ENCODE assay signal across 8 cellular contexts in genomic region chr19:42217522-42218442, GRCh38. TPM values are rescaled to one million over a fixed set of nuclear protein-coding genes. Genes with fewer than 3 reads are reported as not detected.
A peak's percentile ranks its signal among the peaks of the same experiment; 100 is the strongest.
DNase-seq lines count a peak whose midpoint lies in the region; ATAC-seq lines count a peak whose summit lies in the region.

Gene DEDD2, minus strand, starts transcription at chr19:42217677. Its CDS starts 670 bp downstream, at chr19:42217007.

- peaks cover 11% of the 10 kb centered on the region for H3K4me1 ChIP-seq in NT2/D1 (ENCODE audit: insufficient read depth, insufficient read length)
- H3K4me1 ChIP-seq in endocrine pancreas (ENCODE audit: control insufficient read depth, insufficient read depth, low read length), result no peaks in the 10 kb centered on the region

- H3K36me3 Mint-ChIP-seq in activated CD8-positive, alpha-beta memory T cell treated with anti-CD3 and anti-CD28 coated beads, Interleukin-2, amount 10 ng/mL, durations not matched to agents 7 days and 5 days, result peaks cover 30% of the 10 kb centered on the region

- no peaks in the 10 kb centered on the region for H3K27me3 Mint-ChIP-seq in activated CD8-positive, alpha-beta memory T cell treated with anti-CD3 and anti-CD28 coated beads, Interleukin-2, amount 10 ng/mL, durations not matched to agents 7 days and 5 days

- H3K4me3 ChIP-seq in NT2/D1 (ENCODE audit: insufficient read length, low read depth) (peak within 1 kb of the TSS; percentile 84), endocrine pancreas (ENCODE audit: control insufficient read depth, insufficient read depth, low read length) (no peak within 1 kb of the TSS)

- H3K36me3 ChIP-seq in NT2/D1 (ENCODE audit: insufficient read depth, insufficient read length, low read length) (peaks cover 38% of the 10 kb centered on the region), endocrine pancreas (ENCODE audit: control insufficient read depth, insufficient read depth, low read length) (no peaks in the 10 kb centered on the region)

- DNase-seq in COLO668 (lab: John Stamatoyannopoulos, UW; ENCODE audit: unreplicated experiment), result peak; percentile 97
- DNase-seq in HUDEP-2 (lab: John Stamatoyannopoulos, UW; ENCODE audit: unreplicated experiment in 76 of 76), result peak; percentile 47 to 100 (median 99)
- DNase-seq in NT2/D1 (ENCODE audit: low read depth, low spot score), result peak; percentile 88
- peak; percentile 100 for DNase-seq in activated CD8-positive, alpha-beta memory T cell treated with anti-CD3 and anti-CD28 coated beads, Interleukin-2, amount 10 ng/mL, durations not matched to agents 7 days and 5 days
- DNase-seq in mesenteric fat pad (ENCODE audit: low spot score), result peak; percentile 100
- peak; percentile 99 for DNase-seq in stimulated activated CD8-positive, alpha-beta memory T cell treated with anti-CD3 and anti-CD28 coated beads, Interleukin-15, amount 100 ng/mL, for 24 hours (ENCODE audit: low read depth)

- CTCF ChIA-PET in activated CD8-positive, alpha-beta memory T cell treated with anti-CD3 and anti-CD28 coated beads, Interleukin-2, amount 10 ng/mL, durations not matched to agents 7 days and 5 days (lab: Charles Lee), result interaction anchor here (1.0 to 4.7 kb wide), 10 partner anchors 17 to 107 kb away, joined by 3 to 39 read pairs (median 6); partner anchors contain the start of genes GSK3A and POU2F2

- peaks cover 83% of the 10 kb centered on the region for H3K4me1 Mint-ChIP-seq in activated CD8-positive, alpha-beta memory T cell treated with anti-CD3 and anti-CD28 coated beads, Interleukin-2, amount 10 ng/mL, durations not matched to agents 7 days and 5 days

- H3K9me3 ChIP-seq in NT2/D1 (ENCODE audit: insufficient read depth, low read length) (no peaks in the 10 kb centered on the region), endocrine pancreas (ENCODE audit: control insufficient read depth, low read length) (no peaks in the 10 kb centered on the region)

- H3K27ac Mint-ChIP-seq in activated CD8-positive, alpha-beta memory T cell treated with anti-CD3 and anti-CD28 coated beads, Interleukin-2, amount 10 ng/mL, durations not matched to agents 7 days and 5 days, result peak within 1 kb of the TSS; percentile 94

- no peaks in the 10 kb centered on the region for H3K9me3 Mint-ChIP-seq in activated CD8-positive, alpha-beta memory T cell treated with anti-CD3 and anti-CD28 coated beads, Interleukin-2, amount 10 ng/mL, durations not matched to agents 7 days and 5 days (ENCODE audit: low read depth)

- ATAC-seq in GM21381 (IDR thresholded peaks at IDR 0.05; ENCODE audit: unreplicated experiment), result peak; percentile 64
- peak; percentile 82 for ATAC-seq in activated CD8-positive, alpha-beta memory T cell treated with anti-CD3 and anti-CD28 coated beads, Interleukin-2, amount 10 ng/mL, durations not matched to agents 7 days and 5 days

- peak within 1 kb of the TSS; percentile 86 for H3K9ac ChIP-seq in NT2/D1 (ENCODE audit: insufficient read length, low read depth)
- H3K9ac ChIP-seq in endocrine pancreas (ENCODE audit: control insufficient read depth, insufficient read depth, low read length), result peak within 1 kb of the TSS; percentile 78

- H3K27me3 ChIP-seq in NT2/D1 (ENCODE audit: insufficient read depth, insufficient read length) (no peaks in the 10 kb centered on the region), endocrine pancreas (ENCODE audit: control insufficient read depth, insufficient read depth, low read length) (no peaks in the 10 kb centered on the region)

- peak within 1 kb of the TSS; percentile 81 for H3K4me3 Mint-ChIP-seq in activated CD8-positive, alpha-beta memory T cell treated with anti-CD3 and anti-CD28 coated beads, Interleukin-2, amount 10 ng/mL, durations not matched to agents 7 days and 5 days

RNA-seq across cellular contexts. Expression of gene DEDD2, which starts in this region (rescaled TPM):
- total RNA-seq in activated CD8-positive, alpha-beta memory T cell treated with anti-CD3 and anti-CD28 coated beads, Interleukin-2, amount 10 ng/mL, durations not matched to agents 7 days and 5 days, result 10 to 100 TPM; 35.8 to 40.7 TPM
- total RNA-seq in mesenteric fat pad, result 12.4 TPM
